Comparison of ENCODE assay signal across 16 cellular contexts in the genomic region with DNA sequence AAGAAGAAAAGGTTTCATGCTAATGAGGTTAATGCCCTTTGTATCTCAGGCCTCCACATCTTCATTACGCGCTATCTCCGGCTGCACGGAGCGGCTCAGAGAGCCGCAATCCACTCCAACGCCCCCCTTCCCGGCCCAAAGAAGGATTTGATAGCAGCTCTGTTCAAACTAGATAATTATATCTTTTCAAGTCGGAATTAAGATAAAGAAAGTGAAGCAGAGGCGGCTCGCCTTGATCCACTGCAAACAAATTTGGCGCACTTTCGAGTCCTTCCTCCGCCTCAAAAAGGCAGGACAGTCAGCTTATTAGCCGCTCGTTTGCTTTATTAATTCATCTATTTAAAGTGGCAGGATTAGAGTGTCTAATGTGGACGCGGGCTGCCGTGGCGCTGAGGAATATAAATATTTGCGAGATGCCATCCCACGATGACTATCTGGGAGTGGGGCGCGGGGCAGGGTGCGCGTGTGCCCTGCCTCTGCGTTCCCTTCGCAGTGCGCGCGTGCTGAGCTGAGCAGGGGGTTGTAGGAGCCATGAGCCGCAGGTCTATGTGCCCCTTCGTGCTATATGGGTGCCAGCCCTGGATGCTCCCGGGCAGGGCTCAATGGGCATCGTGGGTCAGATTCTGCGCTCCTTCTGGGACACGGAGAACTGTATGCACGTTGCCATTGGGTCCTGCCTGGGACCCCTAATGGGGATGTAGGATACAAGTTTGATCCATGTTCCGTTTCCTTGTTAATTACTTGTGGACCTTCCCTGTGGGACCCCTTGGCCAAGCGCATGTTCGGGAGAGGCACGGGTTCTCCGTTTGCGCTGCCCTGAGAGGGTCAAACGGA. TPM values are rescaled to one million over a fixed set of nuclear protein-coding genes. Genes with fewer than 3 reads are reported as not detected.
A peak's percentile ranks its signal among the peaks of the same experiment; 100 is the strongest.
DNase-seq lines count a peak whose midpoint lies in the region; ATAC-seq, FAIRE-seq and TF ChIP-seq lines count a peak whose summit lies in the region.
"Had no signal": no experiment of that assay in that cellular context is flagged by ENCODE, and none has a peak within 500 bp of the region (broad histone marks: within the 10 kb centered on the region; RNA-seq: fewer than 3 reads in every experiment).

No MANE protein-coding gene starts in this region.

- H3K9me3 Mint-ChIP-seq in IgD-negative memory B cell = peaks cover 0 to 4% (median 0%) of the 10 kb centered on the region in 3 donors
- no peaks in the 10 kb centered on the region for H3K9me3 Mint-ChIP-seq in stimulated activated naive B cell treated with anti-CD40 and anti-IgM and Interleukin-4, amounts not matched to agents 10 μg/mL and 1 μg/mL and 100 μg/mL, for 72 hours
- H3K9me3 Mint-ChIP-seq: activated CD4-positive, alpha-beta memory T cell treated with anti-CD3 and anti-CD28 coated beads for 36 hours; activated T-helper 17 cell treated with anti-CD3 and anti-CD28 coated beads, Interleukin-2, amount 50 U/mL, for 72 hours had no signal

- no peaks in the 10 kb centered on the region for H3K36me3 Mint-ChIP-seq in IgD-negative memory B cell
- peaks cover 3 to 10% of the 10 kb centered on the region in 2 donors for H3K36me3 Mint-ChIP-seq in stimulated activated naive B cell treated with anti-CD40 and anti-IgM and Interleukin-4, amounts not matched to agents 10 μg/mL and 1 μg/mL and 100 μg/mL, for 72 hours
- H3K36me3 Mint-ChIP-seq: activated CD4-positive, alpha-beta memory T cell treated with anti-CD3 and anti-CD28 coated beads for 36 hours had no signal

- no peak for FAIRE-seq in HTR-8/SVneo (lab: Jason Lieb, UNC)

- ATAC-seq in stimulated activated naive B cell treated with anti-CD40 and anti-IgM and Interleukin-4, amounts not matched to agents 10 μg/mL and 1 μg/mL and 100 μg/mL, for 72 hours (replicated peaks) = no peak
- ATAC-seq: activated T-helper 17 cell treated with anti-CD3 and anti-CD28 coated beads, Interleukin-2, amount 50 U/mL, for 72 hours had no signal

- peak overlapping the region in 45 of 59 donors; percentile 1 to 93 (median 55) for H3K27ac ChIP-seq in dorsolateral prefrontal cortex

- intact Hi-C loops in dorsolateral prefrontal cortex (cut with DNase I) = no loop called here

- peak overlapping the region in 2 of 3 donors; percentile 59 to 71 for H3K27ac Mint-ChIP-seq in IgD-negative memory B cell
- peak overlapping the region; percentile 82 for H3K27ac Mint-ChIP-seq in stimulated activated naive B cell treated with anti-CD40 and anti-IgM and Interleukin-4, amounts not matched to agents 10 μg/mL and 1 μg/mL and 100 μg/mL, for 72 hours
- H3K27ac Mint-ChIP-seq: activated CD4-positive, alpha-beta memory T cell treated with anti-CD3 and anti-CD28 coated beads for 36 hours; activated T-helper 17 cell treated with anti-CD3 and anti-CD28 coated beads, Interleukin-2, amount 50 U/mL, for 72 hours; CD14-positive monocyte had no signal

- H3K4me3 ChIP-seq in dorsolateral prefrontal cortex = peak overlapping the region in 36 of 59 donors; percentile 0 to 55 (median 36)

- no peak for DNase-seq in dorsolateral prefrontal cortex
- DNase-seq in left kidney (ENCODE audit: low read depth, low spot score) = peak; percentile 43
- no peak for DNase-seq in stimulated activated naive B cell treated with anti-CD40 and anti-IgM and Interleukin-4, amounts not matched to agents 10 μg/mL and 1 μg/mL and 100 μg/mL, for 72 hours
- no peak for DNase-seq in HTR-8/SVneo (ENCODE audit: insufficient read length, low spot score)
- DNase-seq in NCI-H524 (lab: John Stamatoyannopoulos, UW) = no peak
- DNase-seq in activated CD4-positive, alpha-beta T cell treated with anti-CD3 and anti-CD28 coated beads, Interleukin-2, amount 50 U/mL, for 1 hour = no peak
- DNase-seq: activated CD4-positive, alpha-beta memory T cell treated with anti-CD3 and anti-CD28 coated beads for 36 hours; cortex of kidney; Karpas-422; NCI-H1436 treated with DMSO at 0.1 percent for 48 hours; SIG-M5 had no signal

- no peak for TF ChIP-seq CTCF in dorsolateral prefrontal cortex (IDR thresholded peaks at IDR 0.05 in 54 of 56, conservative IDR thresholded peaks at IDR 0.05 in 2 of 56; ENCODE audit: low read depth in 1 of 56, partially characterized antibody in 56 of 56)

- H3K4me1 Mint-ChIP-seq in IgD-negative memory B cell = peaks cover 0 to 6% (median 0%) of the 10 kb centered on the region in 3 donors
- peaks cover 20 to 21% of the 10 kb centered on the region in 2 donors for H3K4me1 Mint-ChIP-seq in stimulated activated naive B cell treated with anti-CD40 and anti-IgM and Interleukin-4, amounts not matched to agents 10 μg/mL and 1 μg/mL and 100 μg/mL, for 72 hours

- H3K27me3 ChIP-seq in dorsolateral prefrontal cortex = peaks cover 0 to 100% (median 84%) of the 10 kb centered on the region in 45 donors

- peaks cover 71% of the 10 kb centered on the region for H3K27me3 Mint-ChIP-seq in IgD-negative memory B cell
- peaks cover 76 to 88% of the 10 kb centered on the region in 2 donors for H3K27me3 Mint-ChIP-seq in stimulated activated naive B cell treated with anti-CD40 and anti-IgM and Interleukin-4, amounts not matched to agents 10 μg/mL and 1 μg/mL and 100 μg/mL, for 72 hours

- H3K4me3 Mint-ChIP-seq in IgD-negative memory B cell = no peak overlapping the region
- peak overlapping the region; percentile 32 to 36 for H3K4me3 Mint-ChIP-seq in stimulated activated naive B cell treated with anti-CD40 and anti-IgM and Interleukin-4, amounts not matched to agents 10 μg/mL and 1 μg/mL and 100 μg/mL, for 72 hours
- H3K4me3 Mint-ChIP-seq: activated CD4-positive, alpha-beta memory T cell treated with anti-CD3 and anti-CD28 coated beads for 36 hours; activated T-helper 17 cell treated with anti-CD3 and anti-CD28 coated beads, Interleukin-2, amount 50 U/mL, for 72 hours had no signal

RNA-seq across cellular contexts. Expression of gene EMX2, which starts 9.0 kb away (rescaled TPM):
- polyA plus RNA-seq in IgD-negative memory B cell = not detected
- total RNA-seq in dorsolateral prefrontal cortex = 10 to 100 TPM in 118 of 120 experiments, 1 to 10 TPM in 2; 8.0 to 53.7 (median 21.6) TPM
- total RNA-seq: activated CD4-positive, alpha-beta memory T cell treated with anti-CD3 and anti-CD28 coated beads for 36 hours; activated T-helper 17 cell treated with anti-CD3 and anti-CD28 coated beads, Interleukin-2, amount 50 U/mL, for 72 hours; fibroblast of lung; lung microvascular endothelial cell had no signal
- polyA plus RNA-seq: CD14-positive monocyte, fibroblast of lung had no signal

Comparison
In these comparisons a context has a peak if more than half of its experiments do, and no peak if none do; other contexts are left out.
1. H3K4me3 Mint-ChIP-seq: peak in stimulated activated naive B cell treated with anti-CD40 and anti-IgM and Interleukin-4, amounts not matched to agents 10 μg/mL and 1 μg/mL and 100 μg/mL, for 72 hours (2 of 2); none in IgD-negative memory B cell (0 of 4).